Comparison of ENCODE assay signal across 12 cellular contexts in the genomic region with DNA sequence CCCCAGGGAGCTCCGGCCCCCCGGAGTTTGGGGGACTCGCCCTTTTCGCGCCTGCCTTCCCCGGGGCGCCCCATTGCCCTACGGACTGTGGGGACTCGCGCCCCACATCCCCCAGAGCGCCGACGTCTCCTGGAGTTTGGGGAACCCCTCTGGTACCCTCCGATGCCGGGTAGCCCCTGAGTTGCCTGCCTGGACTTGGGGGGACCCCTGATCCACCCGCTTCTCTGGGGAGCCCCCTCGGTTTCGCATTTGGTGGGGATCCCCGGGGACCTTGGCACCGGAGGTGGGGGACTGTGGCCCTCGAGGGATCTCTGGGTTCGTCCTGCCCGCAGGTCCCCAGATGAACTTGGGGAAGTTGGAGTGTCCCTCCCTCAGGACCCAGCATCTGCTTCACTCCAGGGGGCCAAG. TPM values are rescaled to one million over a fixed set of nuclear protein-coding genes. Genes with fewer than 3 reads are reported as not detected.
DNase-seq lines count a peak whose midpoint lies in the region; ATAC-seq and TF ChIP-seq lines count a peak whose summit lies in the region.
"Had no signal": no experiment of that assay in that cellular context is flagged by ENCODE, and none has a peak within 500 bp of the region (broad histone marks: within the 10 kb centered on the region; RNA-seq: fewer than 3 reads in every experiment).

No MANE protein-coding gene starts in this region.

- H3K27me3 ChIP-seq in CD4-positive, alpha-beta memory T cell (ENCODE audit: insufficient read depth, low read length): peaks cover 12% of the 10 kb centered on the region
- peaks cover 4% of the 10 kb centered on the region for H3K27me3 ChIP-seq in ovary

- peaks cover 3% of the 10 kb centered on the region for H3K4me1 ChIP-seq in CD4-positive, alpha-beta memory T cell (ENCODE audit: insufficient read depth, low read length)
- no peaks in the 10 kb centered on the region for H3K4me1 ChIP-seq in ovary (ENCODE audit: insufficient read depth)

- no peak for TF ChIP-seq POLR2A in ovary (IDR thresholded peaks at IDR 0.05)

- DNase-seq in CD4-positive, alpha-beta memory T cell: no peak
- no peak for DNase-seq in LNCaP clone FGC (ENCODE audit: low read depth)
- DNase-seq in effector memory CD8-positive, alpha-beta T cell: no peak
- DNase-seq in ovary: no peak
- no peak for DNase-seq in NCI-H1105 (lab: John Stamatoyannopoulos, UW)
- no peak for DNase-seq in OCI-M2 (lab: John Stamatoyannopoulos, UW; ENCODE audit: unreplicated experiment)
- DNase-seq: amniotic stem cell, Right ventricle myocardium superior, tibial artery had no signal

- peaks cover 2 to 15% (median 4%) of the 10 kb centered on the region in 4 donors for H3K4me1 Mint-ChIP-seq in CD4-positive, alpha-beta memory T cell
- peaks cover 4 to 12% of the 10 kb centered on the region in 2 donors for H3K4me1 Mint-ChIP-seq in effector memory CD8-positive, alpha-beta T cell (ENCODE audit: low read depth in 2 of 2)
- H3K4me1 Mint-ChIP-seq in nephron: peaks cover 10% of the 10 kb centered on the region

- H3K36me3 ChIP-seq in CD4-positive, alpha-beta memory T cell (ENCODE audit: insufficient read depth, low read length): no peaks in the 10 kb centered on the region
- no peaks in the 10 kb centered on the region for H3K36me3 ChIP-seq in ovary
- H3K36me3 ChIP-seq: tibial artery had no signal

- WGBS in ovary, 3 donors: 13 to 44% (median 13%) methylated on average over 7 to 23 of the region's 23 CpGs

- H3K27ac ChIP-seq in CD4-positive, alpha-beta memory T cell (ENCODE audit: low read depth, low read length): no peak overlapping the region
- H3K27ac ChIP-seq in ovary: no peak overlapping the region
- H3K27ac ChIP-seq: parathyroid adenoma, tibial artery had no signal

- CTCF ChIA-PET in CD4-positive, alpha-beta memory T cell (lab: Charles Lee; ENCODE audit: partially characterized antibody): no interaction called here

- no peaks in the 10 kb centered on the region for H3K9me3 ChIP-seq in CD4-positive, alpha-beta memory T cell (ENCODE audit: control insufficient read depth in 1 of 2, low read length in 2 of 2)
- H3K9me3 ChIP-seq in ovary: no peaks in the 10 kb centered on the region
- H3K9me3 ChIP-seq: tibial artery had no signal

- intact Hi-C loops in CD4-positive, alpha-beta memory T cell (cut with micrococcal nuclease): no loop called here
- intact Hi-C loops in ovary (cut with DNase I): loop anchor here in 3 of 4 donors (10.0 kb wide), 2 partner anchors 48 to 158 kb away; no protein-coding TSS in a partner anchor

- H3K27ac Mint-ChIP-seq in CD4-positive, alpha-beta memory T cell: no peak overlapping the region
- no peak overlapping the region for H3K27ac Mint-ChIP-seq in effector memory CD8-positive, alpha-beta T cell
- no peak overlapping the region for H3K27ac Mint-ChIP-seq in nephron

- no peaks in the 10 kb centered on the region for H3K36me3 Mint-ChIP-seq in CD4-positive, alpha-beta memory T cell
- peaks cover 3% of the 10 kb centered on the region for H3K36me3 Mint-ChIP-seq in effector memory CD8-positive, alpha-beta T cell (ENCODE audit: insufficient read depth)
- H3K36me3 Mint-ChIP-seq in nephron (ENCODE audit: low read depth): no peaks in the 10 kb centered on the region

- H3K9me3 Mint-ChIP-seq in CD4-positive, alpha-beta memory T cell: no peaks in the 10 kb centered on the region
- H3K9me3 Mint-ChIP-seq in effector memory CD8-positive, alpha-beta T cell: no peaks in the 10 kb centered on the region
- no peaks in the 10 kb centered on the region for H3K9me3 Mint-ChIP-seq in nephron

- ATAC-seq in effector memory CD8-positive, alpha-beta T cell (replicated peaks): no peak
- no peak for ATAC-seq in HG02759 (IDR thresholded peaks at IDR 0.05; ENCODE audit: unreplicated experiment)

- peaks cover 14 to 16% of the 10 kb centered on the region in 2 donors for H3K27me3 Mint-ChIP-seq in CD4-positive, alpha-beta memory T cell
- H3K27me3 Mint-ChIP-seq in effector memory CD8-positive, alpha-beta T cell: peaks cover 20 to 56% of the 10 kb centered on the region in 2 donors
- H3K27me3 Mint-ChIP-seq in nephron (ENCODE audit: low read depth): peaks cover 6% of the 10 kb centered on the region

- peak overlapping the region in 5 of 8 donors; percentile 33 to 64 (median 39) for H3K4me3 Mint-ChIP-seq in CD4-positive, alpha-beta memory T cell
- H3K4me3 Mint-ChIP-seq in effector memory CD8-positive, alpha-beta T cell: peak overlapping the region; percentile 74 to 79
- H3K4me3 Mint-ChIP-seq in nephron: peak overlapping the region; percentile 79 to 86 (median 79)

- POLR2A ChIA-PET in CD4-positive, alpha-beta memory T cell (lab: Charles Lee; ENCODE audit: partially characterized antibody): no interaction called here

- TF ChIP-seq CTCF in LNCaP clone FGC (IDR thresholded peaks at IDR 0.05; ENCODE audit: control insufficient read depth, extremely low read depth, insufficient read depth): no peak
- TF ChIP-seq CTCF in nephron (IDR thresholded peaks at IDR 0.05; ENCODE audit: unreplicated experiment in 3 of 3): no peak
- no peak for TF ChIP-seq CTCF in ovary (IDR thresholded peaks at IDR 0.05)

- no peak for TF ChIP-seq EP300 in ovary (IDR thresholded peaks at IDR 0.05)

- no peak overlapping the region for H3K4me3 ChIP-seq in CD4-positive, alpha-beta memory T cell (ENCODE audit: low read length in 2 of 2)
- 0 out of 2 replicates have a peak overlapping the region, but pooled peaks have one; percentile 2 for H3K4me3 ChIP-seq in LNCaP clone FGC (ENCODE audit: low read depth, low read length)
- no peak overlapping the region for H3K4me3 ChIP-seq in ovary

RNA-seq across cellular contexts. Expression of a gene that starts 0.8 kb away (rescaled TPM):
- total RNA-seq in CD4-positive, alpha-beta memory T cell: not detected
- not detected for polyA plus RNA-seq in CD4-positive, alpha-beta memory T cell
- not detected for total RNA-seq in ovary
- under 1 TPM in 1 of 2 donors, not detected in 1; 0.11 TPM for polyA plus RNA-seq in ovary
- total RNA-seq: Right ventricle myocardium superior had no signal

RNA-seq across cellular contexts. Expression of a gene that starts 11.1 kb away (rescaled TPM):
- 10 to 100 TPM; 50.5 to 54.2 TPM for total RNA-seq in CD4-positive, alpha-beta memory T cell
- polyA plus RNA-seq in CD4-positive, alpha-beta memory T cell: 100 to 1,000 TPM in 1 of 2 donors, 10 to 100 TPM in 1; 57.2 to 114 TPM
- total RNA-seq in ovary: 10 to 100 TPM; 21.7 to 72.5 (median 26.7) TPM
- polyA plus RNA-seq in ovary: 10 to 100 TPM in 1 of 2 donors, under 1 TPM in 1; 0.30 to 35.2 TPM

RNA-seq across cellular contexts. Expression of a gene that starts 17.3 kb away (rescaled TPM):
- 100 to 1,000 TPM; 574 to 638 TPM for total RNA-seq in CD4-positive, alpha-beta memory T cell
- 100 to 1,000 TPM; 160 to 257 TPM for polyA plus RNA-seq in CD4-positive, alpha-beta memory T cell
- 100 to 1,000 TPM; 602 to 917 (median 855) TPM for total RNA-seq in ovary
- polyA plus RNA-seq in ovary: 1,000 to 10,000 TPM in 1 of 2 donors, 100 to 1,000 TPM in 1; 610 to 1,254 TPM

RNA-seq across cellular contexts. Expression of a gene that starts 38.1 kb away (rescaled TPM):
- 10 to 100 TPM; 30.3 to 34.0 TPM for total RNA-seq in CD4-positive, alpha-beta memory T cell
- polyA plus RNA-seq in CD4-positive, alpha-beta memory T cell: 1 to 10 TPM in 1 of 2 donors, under 1 TPM in 1; 0.75 to 6.1 TPM
- 100 to 1,000 TPM in 5 of 7 donors, 10 to 100 TPM in 2; 44.9 to 261 (median 107) TPM for total RNA-seq in ovary
- 10 to 100 TPM; 10.1 to 26.7 TPM for polyA plus RNA-seq in ovary

RNA-seq across cellular contexts. Expression of a gene that starts 44.9 kb away (rescaled TPM):
- total RNA-seq in CD4-positive, alpha-beta memory T cell: 100 to 1,000 TPM; 105 to 108 TPM
- 100 to 1,000 TPM; 133 to 243 TPM for polyA plus RNA-seq in CD4-positive, alpha-beta memory T cell
- 100 to 1,000 TPM in 6 of 7 donors, 10 to 100 TPM in 1; 71.9 to 218 (median 148) TPM for total RNA-seq in ovary
- 100 to 1,000 TPM in 1 of 2 donors, 1 to 10 TPM in 1; 1.3 to 110 TPM for polyA plus RNA-seq in ovary
